Comparison of ENCODE assay signal across 37 cellular contexts in genomic region chr19:38778733-38779132, GRCh38. TPM values are rescaled to one million over a fixed set of nuclear protein-coding genes. Genes with fewer than 3 reads are reported as not detected.
"Had no signal": no experiment of that assay in that cellular context is flagged by ENCODE, and none has a peak within 500 bp of the region (broad histone marks: within the 10 kb centered on the region; RNA-seq: fewer than 3 reads in every experiment).

No MANE protein-coding gene starts in this region.

- H3K36me3 ChIP-seq: ascending aorta, cardiac muscle cell, colonic mucosa, gastrocnemius medialis, left ventricle myocardium inferior, neural progenitor cell, right lobe of liver, thoracic aorta, uterus had no signal

- H3K27ac ChIP-seq: ascending aorta, cardiac muscle cell, colonic mucosa, gastrocnemius medialis, left ventricle myocardium inferior, neural progenitor cell, right lobe of liver, thoracic aorta, uterus, VCaP had no signal

- H3K36me3 Mint-ChIP-seq: activated naive CD8-positive, alpha-beta T cell treated with anti-CD3 and anti-CD28 coated beads, Interleukin-2, amount 10 ng/mL, durations not matched to agents 7 days and 5 days; brain; natural killer cell; neural progenitor cell; type B pancreatic cell had no signal

- H3K4me1 ChIP-seq: ascending aorta, colonic mucosa, gastrocnemius medialis, left ventricle myocardium inferior, right lobe of liver, uterus had no signal

- FAIRE-seq: endometrium had no signal

- H3K9me3 ChIP-seq: ascending aorta, colonic mucosa, gastrocnemius medialis, left ventricle myocardium inferior, right lobe of liver, thoracic aorta, uterus had no signal

- H3K9me3 Mint-ChIP-seq: activated naive CD8-positive, alpha-beta T cell treated with anti-CD3 and anti-CD28 coated beads, Interleukin-2, amount 10 ng/mL, durations not matched to agents 7 days and 5 days; brain; natural killer cell; neural progenitor cell; type B pancreatic cell had no signal

- H2AFZ ChIP-seq: neural progenitor cell had no signal

- H3K4me3 Mint-ChIP-seq: activated naive CD8-positive, alpha-beta T cell treated with anti-CD3 and anti-CD28 coated beads, Interleukin-2, amount 10 ng/mL, durations not matched to agents 7 days and 5 days; brain; natural killer cell; neural progenitor cell; type B pancreatic cell had no signal

- H3K9ac ChIP-seq: neural progenitor cell had no signal

- DNase-seq: activated CD4-positive, alpha-beta T cell treated with anti-CD3 and anti-CD28 coated beads for 4 hours; activated CD4-positive, alpha-beta T cell treated with anti-CD3 and anti-CD28 coated beads, Interleukin-2, amount 50 U/mL, for 4 hours; activated effector memory CD4-positive, alpha-beta T cell treated with Interleukin-2 at 50 U/mL for 16 hours; activated naive CD4-positive, alpha-beta T cell treated with Interleukin-2 at 50 U/mL for 16 hours; activated naive CD8-positive, alpha-beta T cell treated with anti-CD3 and anti-CD28 coated beads, Interleukin-2, amount 10 ng/mL, durations not matched to agents 7 days and 5 days; activated T-cell treated with anti-CD3 and anti-CD28 coated beads for 4 hours; cerebellar nuclear complex; colonic mucosa; effector CD8-positive, alpha-beta T cell; erythroblast; gastrocnemius medialis; glutamatergic neuron; islet precursor cell; left ventricle myocardium inferior; mesendoderm; natural killer cell; stimulated activated CD4-positive, alpha-beta T cell treated with anti-CD3 and anti-CD28 coated beads, Interleukin-12 subunit alpha, Interleukin-12 subunit beta, amount 100 ng/mL, for 4 hours; stimulated activated CD4-positive, alpha-beta T cell treated with anti-CD3 and anti-CD28 coated beads, Interleukin-4, amount 100 ng/mL, for 1 hour; stimulated activated naive CD8-positive, alpha-beta T cell treated with anti-CD3 and anti-CD28 coated beads, Interleukin-15, Interleukin-2, amounts not matched to agents 100 U/mL and 50 U/mL, for 24 hours; T-helper 9 cell; uterus had no signal

- ATAC-seq: gastrocnemius medialis; natural killer cell; stimulated activated naive CD8-positive, alpha-beta T cell treated with anti-CD3 and anti-CD28 coated beads, Interleukin-15, Interleukin-2, amounts not matched to agents 100 U/mL and 50 U/mL, for 24 hours had no signal

- H3K4me2 ChIP-seq: neural progenitor cell had no signal

- H3K4me3 ChIP-seq: ascending aorta, cardiac muscle cell, colonic mucosa, gastrocnemius medialis, left ventricle myocardium inferior, lung, neural progenitor cell, right lobe of liver, thoracic aorta, uterus had no signal

- H3K27ac Mint-ChIP-seq: activated naive CD8-positive, alpha-beta T cell treated with anti-CD3 and anti-CD28 coated beads, Interleukin-2, amount 10 ng/mL, durations not matched to agents 7 days and 5 days; brain; natural killer cell; neural progenitor cell; type B pancreatic cell had no signal

- H3K27me3 ChIP-seq: ascending aorta, cardiac muscle cell, colonic mucosa, gastrocnemius medialis, neural progenitor cell, right lobe of liver, uterus had no signal

- H3K4me1 Mint-ChIP-seq: activated naive CD8-positive, alpha-beta T cell treated with anti-CD3 and anti-CD28 coated beads, Interleukin-2, amount 10 ng/mL, durations not matched to agents 7 days and 5 days; natural killer cell; neural progenitor cell had no signal

RNA-seq across cellular contexts. Expression of gene LGALS7, which starts 5.4 kb away (rescaled TPM):
- total RNA-seq: activated naive CD8-positive, alpha-beta T cell treated with anti-CD3 and anti-CD28 coated beads, Interleukin-2, amount 10 ng/mL, durations not matched to agents 7 days and 5 days; ascending aorta; cardiac muscle cell; colonic mucosa; dermis microvascular lymphatic vessel endothelial cell; gastrocnemius medialis; left ventricle myocardium inferior; mononuclear cell; natural killer cell; omental fat pad; posterior vena cava; renal cortical epithelial cell; right lobe of liver; thoracic aorta had no signal
- polyA plus RNA-seq: cardiac muscle cell had no signal

RNA-seq across cellular contexts. Expression of gene LGALS7B, which starts 10.3 kb away (rescaled TPM):
- total RNA-seq: activated naive CD8-positive, alpha-beta T cell treated with anti-CD3 and anti-CD28 coated beads, Interleukin-2, amount 10 ng/mL, durations not matched to agents 7 days and 5 days; ascending aorta; cardiac muscle cell; colonic mucosa; gastrocnemius medialis; left ventricle myocardium inferior; mononuclear cell; natural killer cell; omental fat pad; posterior vena cava; renal cortical epithelial cell; right lobe of liver; skeletal muscle tissue had no signal
- polyA plus RNA-seq: cardiac muscle cell had no signal

RNA-seq across cellular contexts. Expression of gene LGALS4, which starts 34.0 kb away (rescaled TPM):
- total RNA-seq: ascending aorta, dermis microvascular lymphatic vessel endothelial cell, renal cortical epithelial cell, skeletal muscle tissue had no signal

RNA-seq across cellular contexts. Expression of gene CAPN12, which starts 34.5 kb away (rescaled TPM):
- total RNA-seq: ascending aorta, dermis microvascular lymphatic vessel endothelial cell had no signal
